In genomic region chr3:4047343-4047742, GRCh38 we compare ENCODE assay signal across 26 cellular contexts.
"Had no signal": no experiment of that assay in that cellular context is flagged by ENCODE, and none has a peak within 500 bp of the region (broad histone marks: within the 10 kb centered on the region; RNA-seq: fewer than 3 reads in every experiment).

No MANE protein-coding gene starts in this region.

- H3K9me3 ChIP-seq: colonic mucosa, esophagus squamous epithelium, gastrocnemius medialis had no signal

- DNase-seq: colonic mucosa; cortex of kidney; dermis blood vessel endothelial cell; dorsolateral prefrontal cortex; effector CD4-positive, alpha-beta T cell; effector CD8-positive, alpha-beta T cell; effector memory CD4-positive, alpha-beta T cell; effector memory CD8-positive, alpha-beta T cell; endodermal cell; erythroblast; esophagus squamous epithelium; foreskin fibroblast; foreskin keratinocyte; gastrocnemius medialis; glutamatergic neuron; head of caudate nucleus; heart left ventricle had no signal

- H3K4me3 ChIP-seq: colonic mucosa, coronary artery, dorsolateral prefrontal cortex, esophagus muscularis mucosa, esophagus squamous epithelium, gastrocnemius medialis, gastroesophageal sphincter, heart left ventricle had no signal

- H3K4me1 ChIP-seq: colonic mucosa, esophagus muscularis mucosa, esophagus squamous epithelium, foreskin keratinocyte, gastrocnemius medialis, gastroesophageal sphincter, heart left ventricle had no signal

- FAIRE-seq: colon, endometrium, endothelial cell of umbilical vein, frontal cortex had no signal

- ATAC-seq: effector memory CD8-positive, alpha-beta T cell; esophagus mucosa; foreskin keratinocyte; gastrocnemius medialis; gastroesophageal sphincter; heart left ventricle had no signal

- H3K36me3 ChIP-seq: colonic mucosa, esophagus muscularis mucosa, esophagus squamous epithelium, gastrocnemius medialis, gastroesophageal sphincter, heart left ventricle had no signal

- H3K27ac ChIP-seq: colonic mucosa, coronary artery, dorsolateral prefrontal cortex, epithelial cell of prostate, esophagus muscularis mucosa, esophagus squamous epithelium, foreskin keratinocyte, gastrocnemius medialis, gastroesophageal sphincter, heart left ventricle had no signal

- H3K27me3 ChIP-seq: colonic mucosa, dorsolateral prefrontal cortex, esophagus muscularis mucosa, esophagus squamous epithelium, foreskin keratinocyte, gastrocnemius medialis, gastroesophageal sphincter, heart left ventricle had no signal
